8 cellular contexts compared by ENCODE assay signal in the genomic region with DNA sequence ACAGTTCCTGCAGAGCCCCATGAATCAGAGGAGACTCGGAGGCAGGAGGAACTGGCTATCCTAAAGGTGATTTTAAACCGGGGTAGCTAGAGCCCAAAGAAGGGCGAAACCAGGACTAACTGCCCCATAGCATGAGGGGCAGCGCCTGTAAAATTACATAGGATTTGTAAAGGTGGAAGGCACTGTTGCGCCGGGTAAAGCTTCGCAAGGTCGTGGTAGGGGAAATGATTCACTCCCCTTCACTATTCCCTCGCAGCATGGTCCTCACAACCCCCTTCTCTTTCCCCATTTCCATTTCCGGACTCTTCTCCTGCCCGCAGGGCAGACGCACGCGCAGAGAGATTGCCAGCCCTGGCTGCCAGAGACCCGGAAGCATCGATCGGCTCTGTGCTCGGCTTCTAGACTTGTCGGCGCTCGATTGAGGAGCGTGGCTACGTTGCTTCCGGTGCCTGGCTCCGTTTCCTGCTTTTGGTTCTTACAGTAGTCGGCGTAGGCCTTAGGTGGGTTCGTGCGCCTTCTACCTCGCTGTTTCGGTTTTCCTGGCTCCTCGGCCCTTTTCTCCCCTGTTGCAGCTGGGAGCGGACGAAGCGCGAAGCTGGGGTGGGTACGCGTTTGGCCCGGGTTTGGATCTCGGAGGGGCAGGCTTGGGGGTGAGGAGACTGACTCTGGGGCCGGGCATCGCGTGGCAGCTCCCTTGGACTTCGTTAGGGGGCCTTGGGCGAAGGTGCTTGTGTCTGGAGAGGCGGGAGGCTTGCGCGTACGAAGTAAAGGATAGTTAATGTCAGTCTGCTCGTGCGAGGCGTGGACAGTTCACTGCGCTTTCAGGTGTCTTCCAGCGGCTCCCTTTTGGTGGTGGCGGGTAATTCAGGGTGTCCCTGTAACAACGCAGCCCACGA. TPM values are rescaled to one million over a fixed set of nuclear protein-coding genes. Genes with fewer than 3 reads are reported as not detected.
A peak's percentile ranks its signal among the peaks of the same experiment; 100 is the strongest.
DNase-seq lines count a peak whose midpoint lies in the region; ATAC-seq, FAIRE-seq and TF ChIP-seq lines count a peak whose summit lies in the region.

Gene SNRPB2, plus strand, starts transcription at position 462 of the 896 bp plus-strand sequence. CDS start 1,677 bp downstream, outside the sequence.

- H3K4me3 ChIP-seq in keratinocyte (ENCODE audit: control insufficient read depth in 2 of 3, extremely low read depth in 1 of 3, insufficient read depth in 2 of 3, low read depth in 1 of 3, low read length in 3 of 3) = peak within 1 kb of the TSS; percentile 96 to 99 (median 99)

- peak; percentile 89 for DNase-seq in AG09319 (ENCODE audit: extremely low read depth, low read depth)
- DNase-seq in NCI-H446 treated with DMSO at 0.1 percent for 48 hours (lab: John Stamatoyannopoulos, UW) = peak; percentile 91
- peak; percentile 87 for DNase-seq in activated CD4-positive, CD25-positive, alpha-beta regulatory T cell treated with anti-CD3 and anti-CD28 coated beads, Interleukin-2, amount 50 U/mL, for 72 hours
- peak; percentile 46 to 61 for DNase-seq in cerebellar nuclear complex (lab: John Stamatoyannopoulos, UW)
- peak; percentile 53 for DNase-seq in keratinocyte (ENCODE audit: low read depth, low spot score)
- peak; percentile 70 to 78 for DNase-seq in stimulated activated CD4-positive, alpha-beta T cell treated with anti-CD3 and anti-CD28 coated beads, Interleukin-15, amount 100 ng/mL, for 1 hour (ENCODE audit: low read depth in 1 of 2, low spot score in 1 of 2)

- peaks cover 45% of the 10 kb centered on the region for H3K79me2 ChIP-seq in keratinocyte (ENCODE audit: control insufficient read depth, insufficient read depth, low read length)

- H3K9me1 ChIP-seq in keratinocyte (ENCODE audit: control insufficient read depth, extremely low read depth, insufficient read depth, low read length) = no peaks in the 10 kb centered on the region

- no peaks in the 10 kb centered on the region for H3K9me3 ChIP-seq in keratinocyte (ENCODE audit: control insufficient read depth, low read depth, low read length)

- peaks cover 9 to 15% of the 10 kb centered on the region in 2 experiments for H3K36me3 ChIP-seq in keratinocyte (ENCODE audit: control insufficient read depth in 2 of 2, extremely low read depth in 1 of 2, insufficient read depth in 2 of 2, low read length in 2 of 2)

- ATAC-seq in GM19035 (IDR thresholded peaks at IDR 0.05; ENCODE audit: unreplicated experiment) = peak; percentile 99
- ATAC-seq in HG03354 (IDR thresholded peaks at IDR 0.05; ENCODE audit: poor library complexity, severe bottlenecking, unreplicated experiment) = peak; percentile 99

- H2AFZ ChIP-seq in keratinocyte (ENCODE audit: control insufficient read depth, low read length) = peak within 1 kb of the TSS; percentile 100

- peak within 1 kb of the TSS; percentile 94 for H3K9ac ChIP-seq in keratinocyte (ENCODE audit: control insufficient read depth, extremely low read depth, insufficient read depth, low read length)

- peaks cover 10% of the 10 kb centered on the region for H3K4me1 ChIP-seq in keratinocyte (ENCODE audit: control insufficient read depth, extremely low read depth, insufficient read depth, low read length)

- H4K20me1 ChIP-seq in keratinocyte (ENCODE audit: control insufficient read depth, extremely low read depth, insufficient read depth, low read length) = no peaks in the 10 kb centered on the region

- no peak for TF ChIP-seq CTCF in AG09319 (IDR thresholded peaks at IDR 0.05; ENCODE audit: low read depth, low read length)
- no peak for TF ChIP-seq CTCF in keratinocyte (optimal IDR thresholded peaks at IDR 0.05 in 1 of 3, IDR thresholded peaks at IDR 0.05 in 1 of 3, conservative IDR thresholded peaks at IDR 0.05 in 1 of 3; ENCODE audit: extremely low read depth in 1 of 3, insufficient read depth in 2 of 3, low read length in 3 of 3)

- H3K27ac ChIP-seq in keratinocyte (ENCODE audit: control insufficient read depth, insufficient read depth, low read length) = peak within 1 kb of the TSS; percentile 84

- dilution Hi-C loops in keratinocyte (cut with MboI; ENCODE audit: extremely low pct_ligation_motif_present, low sequenced_read_pairs) = no loop called here

- H3K27me3 ChIP-seq in keratinocyte (ENCODE audit: control insufficient read depth, extremely low read depth, insufficient read depth, low read length) = no peaks in the 10 kb centered on the region

- peak; percentile 89 for FAIRE-seq in keratinocyte (lab: Jason Lieb, UNC)

- peak within 1 kb of the TSS; percentile 98 for H3K4me2 ChIP-seq in keratinocyte (ENCODE audit: control insufficient read depth, extremely low read depth, insufficient read depth, low read depth, low read length)

RNA-seq across cellular contexts. Expression of gene SNRPB2, which starts in this region (rescaled TPM):
- 34.4 to 75.8 TPM (median 52.7 TPM) in 3 replicates for polyA plus RNA-seq in keratinocyte
- 29.5 TPM for polyA plus RNA-seq in keratinocyte (2011; ENCODE audit: low read depth)
- polyA plus RNA-seq in keratinocyte (2011; cell fraction: cytosol; rRNA removed) = 40.1 and 66.9 TPM in 2 replicates
- polyA plus RNA-seq in keratinocyte (2011; cell fraction: nucleus; rRNA removed) = 29.0 and 46.6 TPM in 2 replicates
- 55.2 and 62.0 TPM in 2 replicates for polyA plus RNA-seq in keratinocyte (2012; ENCODE audit: low replicate concordance)
- 7.1 to 15.1 TPM (median 9.3 TPM) in 3 replicates for polyA minus RNA-seq in keratinocyte
- 11.7 TPM for polyA minus RNA-seq in keratinocyte (2011; cell fraction: cytosol; rRNA and poly(A)+ RNA removed)
- polyA minus RNA-seq in keratinocyte (2011; cell fraction: nucleus; rRNA and poly(A)+ RNA removed) = 7.4 and 9.2 TPM in 2 replicates

Comparison
In these comparisons a context has a peak if more than half of its experiments do, and no peak if none do; other contexts are left out.
1. Peak in every context shown above with its lines: DNase-seq, ATAC-seq, H3K4me3 ChIP-seq and H3K27ac ChIP-seq.